In the genomic region with DNA sequence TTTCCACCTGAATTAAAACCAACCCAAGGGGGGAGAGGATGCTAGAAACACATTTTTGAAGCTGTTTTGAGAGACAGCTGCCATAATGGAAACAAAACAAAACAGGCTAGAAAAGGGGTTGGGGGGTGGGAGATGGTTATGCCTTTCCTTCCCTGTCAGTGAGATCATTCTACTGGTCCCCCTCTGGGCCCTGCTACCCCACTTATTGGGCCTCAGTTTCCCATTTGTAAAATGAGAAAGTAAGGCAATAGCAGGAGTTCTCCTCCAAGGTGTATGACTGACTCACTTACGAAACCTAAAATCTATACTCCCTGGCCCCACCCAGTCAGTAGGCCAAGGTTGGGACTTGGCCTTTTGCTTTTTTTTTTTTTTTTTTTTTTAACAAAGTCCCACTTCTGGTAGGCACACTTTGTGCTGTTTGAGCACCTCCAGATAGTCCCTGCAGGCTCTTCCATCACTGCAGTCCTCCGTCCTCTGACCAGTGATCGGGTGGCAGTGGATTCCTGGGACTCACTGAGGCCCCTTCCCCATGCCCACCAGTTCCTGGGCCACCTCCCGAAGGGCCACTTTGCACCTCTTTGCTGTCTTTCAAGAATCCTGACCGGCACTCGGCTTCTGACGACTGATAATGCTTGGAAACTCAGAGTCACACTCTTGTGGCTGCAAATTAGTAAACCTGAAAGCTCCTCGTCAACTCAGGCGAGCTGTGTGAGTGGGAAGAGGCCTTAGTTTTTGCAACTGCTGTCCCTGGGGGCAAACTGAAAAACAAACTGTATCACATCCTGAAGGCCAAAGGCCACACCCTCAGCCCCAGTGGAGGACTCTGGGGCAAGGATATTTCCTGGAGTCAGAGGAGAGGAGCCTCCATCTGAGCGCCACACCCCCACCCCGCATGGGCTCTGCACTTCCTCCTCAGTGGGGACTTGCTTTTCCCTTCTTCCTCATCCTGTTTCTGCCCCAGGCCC, we compare ENCODE assay signal across 8 cellular contexts. TPM values are rescaled to one million over a fixed set of nuclear protein-coding genes. Genes with fewer than 3 reads are reported as not detected.
A peak's percentile ranks its signal among the peaks of the same experiment; 100 is the strongest.
DNase-seq lines count a peak whose midpoint lies in the region; ATAC-seq and TF ChIP-seq lines count a peak whose summit lies in the region.

No MANE protein-coding gene starts in this region.

- no peaks in the 10 kb centered on the region for H3K27me3 Mint-ChIP-seq in CD4-positive, alpha-beta memory T cell
- H3K27me3 Mint-ChIP-seq in osteocyte (ENCODE audit: unreplicated experiment), result no peaks in the 10 kb centered on the region
- peaks cover 3% of the 10 kb centered on the region for H3K27me3 Mint-ChIP-seq in mesothelial cell of epicardium (ENCODE audit: low read depth)

- ATAC-seq in GM21367 (IDR thresholded peaks at IDR 0.05; ENCODE audit: unreplicated experiment) (peak; percentile 66), omental fat pad (ENCODE audit: low FRiP score) (peak; percentile 46)

- intact Hi-C loops in CD4-positive, alpha-beta memory T cell (cut with micrococcal nuclease), result no loop called here

- H3K27me3 ChIP-seq in CD4-positive, alpha-beta memory T cell (ENCODE audit: insufficient read depth, low read length), result no peaks in the 10 kb centered on the region
- H3K27me3 ChIP-seq in HL-60 (ENCODE audit: insufficient read depth, poor library complexity, severe bottlenecking), result no peaks in the 10 kb centered on the region

- no peaks in the 10 kb centered on the region for H3K9me3 ChIP-seq in CD4-positive, alpha-beta memory T cell (ENCODE audit: control insufficient read depth in 1 of 2, low read length in 2 of 2)

- peaks cover 0 to 2% (median 0%) of the 10 kb centered on the region in 8 donors for H3K9me3 Mint-ChIP-seq in CD4-positive, alpha-beta memory T cell
- H3K9me3 Mint-ChIP-seq in osteocyte (ENCODE audit: unreplicated experiment) (no peaks in the 10 kb centered on the region), mesothelial cell of epicardium (no peaks in the 10 kb centered on the region)

- H3K36me3 Mint-ChIP-seq in CD4-positive, alpha-beta memory T cell, result no peaks in the 10 kb centered on the region
- no peaks in the 10 kb centered on the region for H3K36me3 Mint-ChIP-seq in osteocyte (ENCODE audit: unreplicated experiment)
- H3K36me3 Mint-ChIP-seq in mesothelial cell of epicardium, result no peaks in the 10 kb centered on the region

- H3K4me1 Mint-ChIP-seq in CD4-positive, alpha-beta memory T cell, result peaks cover 24 to 63% (median 30%) of the 10 kb centered on the region in 4 donors
- H3K4me1 Mint-ChIP-seq in osteocyte (ENCODE audit: unreplicated experiment) (peaks cover 10% of the 10 kb centered on the region), mesothelial cell of epicardium (peaks cover 6% of the 10 kb centered on the region)

- H3K4me3 ChIP-seq in CD4-positive, alpha-beta memory T cell (ENCODE audit: low read length in 2 of 2), result peak overlapping the region in 1 of 2 donors; percentile 14
- no peak overlapping the region for H3K4me3 ChIP-seq in HL-60 (replicated peaks; ENCODE audit: insufficient read depth, low read length)

- POLR2A ChIA-PET in CD4-positive, alpha-beta memory T cell (lab: Charles Lee; ENCODE audit: partially characterized antibody), result interaction anchor here (0.6 to 3.7 kb wide), 5 partner anchors 8 to 25 kb away, joined by 3 to 43 read pairs (median 5); partner anchors contain the start of gene PSTPIP1

- peak in 1 of 5 donors; percentile 10 for DNase-seq in CD4-positive, alpha-beta memory T cell
- peak; percentile 91 to 95 for DNase-seq in HL-60 (ENCODE audit: low read depth in 1 of 2, low spot score in 1 of 2)
- peak; percentile 50 for DNase-seq in activated T-helper 9 cell treated with anti-CD3 and anti-CD28 coated beads, Interleukin-2, amount 50 U/mL, for 16 hours (ENCODE audit: low read depth)
- no peak for DNase-seq in omental fat pad (ENCODE audit: low spot score)
- no peak for DNase-seq in NCI-H1048 (lab: John Stamatoyannopoulos, UW)
- DNase-seq in osteocyte (ENCODE audit: extremely low spot score, unreplicated experiment), result no peak
- DNase-seq in mesothelial cell of epicardium (ENCODE audit: low spot score in 2 of 2, unreplicated experiment in 2 of 2), result no peak

- CTCF ChIA-PET in CD4-positive, alpha-beta memory T cell (lab: Charles Lee; ENCODE audit: partially characterized antibody), result interaction anchor here (1.1 to 3.3 kb wide), 5 partner anchors 8 to 21 kb away, joined by 3 to 17 read pairs (median 9); no protein-coding TSS in a partner anchor

- H3K36me3 ChIP-seq in CD4-positive, alpha-beta memory T cell (ENCODE audit: insufficient read depth, low read length), result no peaks in the 10 kb centered on the region

- H3K4me1 ChIP-seq in CD4-positive, alpha-beta memory T cell (ENCODE audit: insufficient read depth, low read length), result peaks cover 33% of the 10 kb centered on the region

- peak overlapping the region in 7 of 8 donors; percentile 52 to 86 (median 77) for H3K4me3 Mint-ChIP-seq in CD4-positive, alpha-beta memory T cell
- H3K4me3 Mint-ChIP-seq in osteocyte (ENCODE audit: unreplicated experiment) (no peak overlapping the region), mesothelial cell of epicardium (no peak overlapping the region)

- peak overlapping the region; percentile 38 to 92 (median 84) for H3K27ac Mint-ChIP-seq in CD4-positive, alpha-beta memory T cell
- H3K27ac Mint-ChIP-seq in osteocyte (ENCODE audit: unreplicated experiment) (no peak overlapping the region), mesothelial cell of epicardium (no peak overlapping the region)

- H3K27ac ChIP-seq in CD4-positive, alpha-beta memory T cell (ENCODE audit: low read depth, low read length), result peak overlapping the region; percentile 27
- peak overlapping the region; percentile 90 for H3K27ac ChIP-seq in HL-60 (replicated peaks)

- TF ChIP-seq CTCF in HL-60 (IDR thresholded peaks at IDR 0.05; ENCODE audit: insufficient read depth, low read length), result no peak
- TF ChIP-seq CTCF in omental fat pad (IDR thresholded peaks at IDR 0.05), result no peak
- no peak for TF ChIP-seq CTCF in osteocyte (IDR thresholded peaks at IDR 0.05)
- no peak for TF ChIP-seq CTCF in mesothelial cell of epicardium (IDR thresholded peaks at IDR 0.05; ENCODE audit: unreplicated experiment)

RNA-seq across cellular contexts. Expression of gene PSTPIP1, which starts 6.7 kb away (rescaled TPM):
- total RNA-seq in CD4-positive, alpha-beta memory T cell, result 100 to 1,000 TPM; 225 to 233 TPM
- 10 to 100 TPM; 62.4 to 63.3 TPM for polyA plus RNA-seq in CD4-positive, alpha-beta memory T cell
- total RNA-seq in omental fat pad, result 10 to 100 TPM in 3 of 4 donors, 1 to 10 TPM in 1; 6.3 to 38.5 (median 15.1) TPM
- total RNA-seq in osteocyte, result not detected in 2 replicates
- 0.59 TPM in 1 of 3 replicates, not detected in the others for total RNA-seq in mesothelial cell of epicardium

RNA-seq across cellular contexts. Expression of gene RCN2, which starts 56.6 kb away (rescaled TPM):
- 10 to 100 TPM; 28.4 to 30.2 TPM for total RNA-seq in CD4-positive, alpha-beta memory T cell
- polyA plus RNA-seq in CD4-positive, alpha-beta memory T cell, result 10 to 100 TPM; 38.2 to 46.5 TPM
- total RNA-seq in omental fat pad (10 to 100 TPM; 26.0 to 43.0 (median 33.0) TPM), osteocyte (81.3 and 82.2 TPM in 2 replicates), mesothelial cell of epicardium (111 to 115 TPM (median 112 TPM) in 3 replicates)

Comparison
In these comparisons a context has a peak if more than half of its experiments do, and no peak if none do; other contexts are left out.
1. DNase-seq: peak in HL-60 (2 of 2) and activated T-helper 9 cell treated with anti-CD3 and anti-CD28 coated beads, Interleukin-2, amount 50 U/mL, for 16 hours (single experiment); none in omental fat pad (single experiment), NCI-H1048 (single experiment), osteocyte (single experiment) and mesothelial cell of epicardium (0 of 2).
2. H3K27ac Mint-ChIP-seq: peak in CD4-positive, alpha-beta memory T cell (7 of 7); none in osteocyte (single experiment) and mesothelial cell of epicardium (single experiment).
3. H3K4me3 Mint-ChIP-seq: peak in CD4-positive, alpha-beta memory T cell (7 of 8); none in osteocyte (single experiment) and mesothelial cell of epicardium (single experiment).